Comparison of ENCODE assay signal across 25 cellular contexts in genomic region chr7:128945668-128946366, GRCh38. TPM values are rescaled to one million over a fixed set of nuclear protein-coding genes. Genes with fewer than 3 reads are reported as not detected.
DNase-seq lines count a peak whose midpoint lies in the region; ATAC-seq, FAIRE-seq and TF ChIP-seq lines count a peak whose summit lies in the region.
"Had no signal": no experiment of that assay in that cellular context is flagged by ENCODE, and none has a peak within 500 bp of the region (broad histone marks: within the 10 kb centered on the region; RNA-seq: fewer than 3 reads in every experiment).

No MANE protein-coding gene starts in this region.

- peak overlapping the region; percentile 66 for H3K4ac ChIP-seq in neuronal stem cell (ENCODE audit: low read length)

- H3K9me3 ChIP-seq in BLaER1 (no peaks in the 10 kb centered on the region), neuronal stem cell (replicated peaks in 1 of 2; ENCODE audit: control insufficient read depth in 2 of 2, insufficient read depth in 1 of 2, low read depth in 1 of 2, low read length in 2 of 2) (peaks cover 0 to 3% of the 10 kb centered on the region in 2 donors)
- H3K9me3 ChIP-seq: BE2C, Caco-2 had no signal

- no peak overlapping the region for H2AK5ac ChIP-seq in neuronal stem cell (ENCODE audit: low read depth, low read length)

- H3K4me3 ChIP-seq in BLaER1 (no peak overlapping the region), neuronal stem cell (ENCODE audit: low read length in 2 of 2) (peak overlapping the region in 1 of 2 donors; percentile 6)

- peaks cover 57% of the 10 kb centered on the region for H3K4me1 ChIP-seq in BLaER1
- H3K4me1 ChIP-seq in neuronal stem cell (ENCODE audit: control insufficient read depth in 2 of 2, insufficient read depth in 1 of 2, low read depth in 1 of 2, low read length in 2 of 2) = no peaks in the 10 kb centered on the region
- H3K4me1 ChIP-seq: BE2C, Caco-2 had no signal

- ATAC-seq in SK-N-SH treated with all-trans-retinoic acid at 6 μM for 48 hours (peak; percentile 5; the same call in 2 of the 3 replicates), HG03439 (IDR thresholded peaks at IDR 0.05; ENCODE audit: unreplicated experiment) (no peak)
- ATAC-seq: T-cell had no signal

- no peak for TF ChIP-seq CTCF in GM20000 (IDR thresholded peaks at IDR 0.05; ENCODE audit: extremely low read depth, missing control alignments)

- H3K36me3 ChIP-seq in BLaER1 = peaks cover 5% of the 10 kb centered on the region
- H3K36me3 ChIP-seq in neuronal stem cell (replicated peaks in 1 of 2; ENCODE audit: control insufficient read depth in 2 of 2, insufficient read depth in 2 of 2, low read length in 2 of 2) = no peaks in the 10 kb centered on the region
- H3K36me3 ChIP-seq: BE2C had no signal

- DNase-seq in GM20000 (ENCODE audit: low spot score) (peak; percentile 2), neuronal stem cell (ENCODE audit: low spot score) (no peak), frontal cortex (ENCODE audit: low spot score in 2 of 2) (no peak), GOT3 (lab: John Stamatoyannopoulos, UW) (no peak), RKO (ENCODE audit: low spot score) (no peak)
- DNase-seq: BE2C; Caco-2; CD4-positive, alpha-beta T cell; DND-41; NCI-H1092 treated with DMSO at 0.1 percent for 48 hours; NCI-H146; NCI-H2029 treated with DMSO at 0.1 percent for 48 hours; NCI-H345; NCI-H524 treated with DMSO at 0.1 percent for 48 hours; NCI-H82; SIG-M5; T-cell had no signal

- peak overlapping the region; percentile 75 for H2BK5ac ChIP-seq in neuronal stem cell (ENCODE audit: low read length)

- no peak overlapping the region for H2AFZ ChIP-seq in neuronal stem cell (ENCODE audit: low read length)

- no peak overlapping the region for H3K27ac ChIP-seq in BLaER1
- H3K27ac ChIP-seq in neuronal stem cell (replicated peaks; ENCODE audit: low read length) = no peak overlapping the region
- H3K27ac ChIP-seq: HL-60, KMS-11 had no signal

- peaks cover 17% of the 10 kb centered on the region; the same call in 1 of the 2 replicates for H4K20me1 ChIP-seq in BLaER1

- no CpG with 5 or more reads among the region's 21 CpGs for WGBS in neuronal stem cell (ENCODE audit: extremely low coverage in 2 of 2, insufficient read length in 2 of 2, insufficient replicate concordance in 1 of 2), 2 donors

- no peaks in the 10 kb centered on the region for H3K79me1 ChIP-seq in neuronal stem cell (ENCODE audit: low read depth, low read length)

- H4K8ac ChIP-seq in neuronal stem cell (ENCODE audit: low read depth, low read length) = peak overlapping the region; percentile 65

- H2BK120ac ChIP-seq in neuronal stem cell (ENCODE audit: low read depth, low read length) = no peak overlapping the region

- H3K27me3 ChIP-seq in BLaER1 = no peaks in the 10 kb centered on the region
- peaks cover 0 to 20% (median 4%) of the 10 kb centered on the region in 3 experiments for H3K27me3 ChIP-seq in neuronal stem cell (ENCODE audit: control insufficient read depth in 3 of 3, insufficient read depth in 3 of 3, low read depth in 1 of 3, low read length in 3 of 3)
- H3K27me3 ChIP-seq: BE2C had no signal

- H4K91ac ChIP-seq in neuronal stem cell (ENCODE audit: low read depth, low read length, poor library complexity) = no peak overlapping the region

- H2BK15ac ChIP-seq in neuronal stem cell (ENCODE audit: low read length) = no peak overlapping the region

- no peak overlapping the region for H3K9ac ChIP-seq in BLaER1
- H3K9ac ChIP-seq in neuronal stem cell (ENCODE audit: low read depth, low read length, poor library complexity) = no peak overlapping the region
- H3K9ac ChIP-seq: KMS-11 had no signal

- H3K14ac ChIP-seq in neuronal stem cell (ENCODE audit: low read length) = peak overlapping the region; percentile 75

- H3K18ac ChIP-seq in neuronal stem cell (ENCODE audit: low read length) = peak overlapping the region; percentile 76

- no peak for FAIRE-seq in frontal cortex (lab: Jason Lieb, UNC)
- FAIRE-seq: A204.1 had no signal

- H3K4me2 ChIP-seq in BLaER1 = 0 out of 2 replicates have a peak overlapping the region, but pooled peaks have one; percentile 3
- no peak overlapping the region for H3K4me2 ChIP-seq in neuronal stem cell (ENCODE audit: insufficient read depth, low read length, poor library complexity, severe bottlenecking)
- H3K4me2 ChIP-seq: KMS-11 had no signal

- H2BK12ac ChIP-seq in neuronal stem cell (ENCODE audit: low read length) = no peak overlapping the region

- H3K23ac ChIP-seq in neuronal stem cell (ENCODE audit: low read depth, low read length, poor library complexity) = peak overlapping the region; percentile 73

TF ChIP-seq in SK-N-SH treated with all-trans-retinoic acid at 6 μM for 48 hours, 23 proteins besides CTCF, POLR2A, EP300 and RAD21:
- TF ChIP-seq CSDC2 (CRISPR knock-in tag; IDR thresholded peaks at IDR 0.05) = no peak
- TF ChIP-seq, protein P1, sequence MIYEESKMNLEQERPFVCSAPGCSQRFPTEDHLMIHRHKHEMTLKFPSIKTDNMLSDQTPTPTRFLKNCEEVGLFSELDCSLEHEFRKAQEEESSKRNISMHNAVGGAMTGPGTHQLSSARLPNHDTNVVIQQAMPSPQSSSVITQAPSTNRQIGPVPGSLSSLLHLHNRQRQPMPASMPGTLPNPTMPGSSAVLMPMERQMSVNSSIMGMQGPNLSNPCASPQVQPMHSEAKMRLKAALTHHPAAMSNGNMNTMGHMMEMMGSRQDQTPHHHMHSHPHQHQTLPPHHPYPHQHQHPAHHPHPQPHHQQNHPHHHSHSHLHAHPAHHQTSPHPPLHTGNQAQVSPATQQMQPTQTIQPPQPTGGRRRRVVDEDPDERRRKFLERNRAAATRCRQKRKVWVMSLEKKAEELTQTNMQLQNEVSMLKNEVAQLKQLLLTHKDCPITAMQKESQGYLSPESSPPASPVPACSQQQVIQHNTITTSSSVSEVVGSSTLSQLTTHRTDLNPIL (CRISPR knock-in tag; IDR thresholded peaks at IDR 0.05; ENCODE audit: low read depth) = no peak
- TF ChIP-seq POU6F1 (CRISPR knock-in tag; IDR thresholded peaks at IDR 0.05; ENCODE audit: borderline replicate concordance, low read depth) = no peak
- TF ChIP-seq TOX (CRISPR knock-in tag; IDR thresholded peaks at IDR 0.05; ENCODE audit: borderline replicate concordance) = no peak
- no peak for TF ChIP-seq GLIS3 (CRISPR knock-in tag; IDR thresholded peaks at IDR 0.05)
- TF ChIP-seq ZFP30 (CRISPR knock-in tag; IDR thresholded peaks at IDR 0.05) = no peak
- no peak for TF ChIP-seq TCF4 (CRISPR knock-in tag; IDR thresholded peaks at IDR 0.05; ENCODE audit: borderline replicate concordance)
- no peak for TF ChIP-seq ARNTL (CRISPR knock-in tag; IDR thresholded peaks at IDR 0.05; ENCODE audit: borderline replicate concordance, low read depth)
- no peak for TF ChIP-seq ZFP3 (CRISPR knock-in tag; IDR thresholded peaks at IDR 0.05)
- no peak for TF ChIP-seq SNAI2 (CRISPR knock-in tag; IDR thresholded peaks at IDR 0.05)
- TF ChIP-seq ZNF8 (CRISPR knock-in tag; IDR thresholded peaks at IDR 0.05) = no peak
- TF ChIP-seq ESRRG (CRISPR knock-in tag; IDR thresholded peaks at IDR 0.05) = no peak
- no peak for TF ChIP-seq BACH2 (CRISPR knock-in tag; IDR thresholded peaks at IDR 0.05; ENCODE audit: borderline replicate concordance)
- no peak for TF ChIP-seq RARB (CRISPR knock-in tag; IDR thresholded peaks at IDR 0.05)
- no peak for TF ChIP-seq PPARA (CRISPR knock-in tag; IDR thresholded peaks at IDR 0.05; ENCODE audit: borderline replicate concordance)
- TF ChIP-seq, protein P2, sequence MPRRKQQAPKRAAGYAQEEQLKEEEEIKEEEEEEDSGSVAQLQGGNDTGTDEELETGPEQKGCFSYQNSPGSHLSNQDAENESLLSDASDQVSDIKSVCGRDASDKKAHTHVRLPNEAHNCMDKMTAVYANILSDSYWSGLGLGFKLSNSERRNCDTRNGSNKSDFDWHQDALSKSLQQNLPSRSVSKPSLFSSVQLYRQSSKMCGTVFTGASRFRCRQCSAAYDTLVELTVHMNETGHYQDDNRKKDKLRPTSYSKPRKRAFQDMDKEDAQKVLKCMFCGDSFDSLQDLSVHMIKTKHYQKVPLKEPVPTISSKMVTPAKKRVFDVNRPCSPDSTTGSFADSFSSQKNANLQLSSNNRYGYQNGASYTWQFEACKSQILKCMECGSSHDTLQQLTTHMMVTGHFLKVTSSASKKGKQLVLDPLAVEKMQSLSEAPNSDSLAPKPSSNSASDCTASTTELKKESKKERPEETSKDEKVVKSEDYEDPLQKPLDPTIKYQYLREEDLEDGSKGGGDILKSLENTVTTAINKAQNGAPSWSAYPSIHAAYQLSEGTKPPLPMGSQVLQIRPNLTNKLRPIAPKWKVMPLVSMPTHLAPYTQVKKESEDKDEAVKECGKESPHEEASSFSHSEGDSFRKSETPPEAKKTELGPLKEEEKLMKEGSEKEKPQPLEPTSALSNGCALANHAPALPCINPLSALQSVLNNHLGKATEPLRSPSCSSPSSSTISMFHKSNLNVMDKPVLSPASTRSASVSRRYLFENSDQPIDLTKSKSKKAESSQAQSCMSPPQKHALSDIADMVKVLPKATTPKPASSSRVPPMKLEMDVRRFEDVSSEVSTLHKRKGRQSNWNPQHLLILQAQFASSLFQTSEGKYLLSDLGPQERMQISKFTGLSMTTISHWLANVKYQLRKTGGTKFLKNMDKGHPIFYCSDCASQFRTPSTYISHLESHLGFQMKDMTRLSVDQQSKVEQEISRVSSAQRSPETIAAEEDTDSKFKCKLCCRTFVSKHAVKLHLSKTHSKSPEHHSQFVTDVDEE (CRISPR knock-in tag; IDR thresholded peaks at IDR 0.05) = no peak
- no peak for TF ChIP-seq ZC3H10 (CRISPR knock-in tag; IDR thresholded peaks at IDR 0.05)

RNA-seq across cellular contexts. Expression of gene IRF5, which starts 8.1 kb away (rescaled TPM):
- 0.64 TPM for polyA plus RNA-seq in neuronal stem cell (2013, experiment 1 of 2)
- 0.71 TPM for polyA plus RNA-seq in neuronal stem cell (2013, experiment 2 of 2)
- 1.2 TPM for total RNA-seq in frontal cortex
- total RNA-seq: RPMI7951 had no signal

RNA-seq across cellular contexts. Expression of gene KCP, which starts 35.3 kb away (rescaled TPM):
- 1.0 TPM for polyA plus RNA-seq in neuronal stem cell (2013, experiment 1 of 2)
- polyA plus RNA-seq in neuronal stem cell (2013, experiment 2 of 2) = 1.1 TPM
- total RNA-seq in frontal cortex = 0.41 TPM
- total RNA-seq: H4, RPMI7951 had no signal
